In genomic region chr2:199973703-199974102, GRCh38 we compare ENCODE assay signal across 8 cellular contexts. TPM values are rescaled to one million over a fixed set of nuclear protein-coding genes. Genes with fewer than 3 reads are reported as not detected.
DNase-seq lines count a peak whose midpoint lies in the region; ATAC-seq and TF ChIP-seq lines count a peak whose summit lies in the region.

No MANE protein-coding gene starts in this region.

- H3K36me3 ChIP-seq in OCI-LY1 (ENCODE audit: insufficient read depth, low read length) (peaks cover 4% of the 10 kb centered on the region; the same call in 1 of the 2 replicates), prostate gland (no peaks in the 10 kb centered on the region)

- H3K4me2 ChIP-seq in OCI-LY1 (ENCODE audit: low read length), result no peak overlapping the region

- no peak overlapping the region for H2AFZ ChIP-seq in OCI-LY1 (ENCODE audit: low read length)

- H3K9me3 ChIP-seq in OCI-LY1 (ENCODE audit: low read length) (no peaks in the 10 kb centered on the region), prostate gland (no peaks in the 10 kb centered on the region)

- H3K4me1 Mint-ChIP-seq in activated CD4-positive, alpha-beta T cell treated with anti-CD3 and anti-CD28 coated beads for 36 hours, result peaks cover 13% of the 10 kb centered on the region

- peaks cover 5% of the 10 kb centered on the region for H3K36me3 Mint-ChIP-seq in activated CD4-positive, alpha-beta T cell treated with anti-CD3 and anti-CD28 coated beads for 36 hours (ENCODE audit: low read depth)

- 21% methylated on average over 2 of the region's 2 CpGs for WGBS in prostate gland

- no peak overlapping the region for H3K4me3 ChIP-seq in OCI-LY1 (ENCODE audit: low read depth, low read length, poor library complexity, severe bottlenecking)
- H3K4me3 ChIP-seq in prostate gland, result no peak overlapping the region
- no peak overlapping the region for H3K4me3 ChIP-seq in coronary artery

- no peak overlapping the region for H3K27ac ChIP-seq in OCI-LY1 (ENCODE audit: low read depth, low read length, poor library complexity, severe bottlenecking)
- no peak overlapping the region for H3K27ac ChIP-seq in prostate gland
- no peak overlapping the region for H3K27ac ChIP-seq in coronary artery

- no peaks in the 10 kb centered on the region for H3F3A ChIP-seq in OCI-LY1 (ENCODE audit: insufficient read depth, low read length)

- no peaks in the 10 kb centered on the region for H3K27me3 Mint-ChIP-seq in activated CD4-positive, alpha-beta T cell treated with anti-CD3 and anti-CD28 coated beads for 36 hours

- no peak for ATAC-seq in activated CD4-positive, alpha-beta T cell treated with anti-CD3 and anti-CD28 coated beads for 36 hours
- ATAC-seq in GM19351 (IDR thresholded peaks at IDR 0.05; ENCODE audit: unreplicated experiment), result no peak
- ATAC-seq in GM18909 (IDR thresholded peaks at IDR 0.05; ENCODE audit: poor library complexity, unreplicated experiment), result no peak

- H4K20me1 ChIP-seq in OCI-LY1 (ENCODE audit: insufficient read depth, low read length), result no peaks in the 10 kb centered on the region

- no peak overlapping the region for H3K4me3 Mint-ChIP-seq in activated CD4-positive, alpha-beta T cell treated with anti-CD3 and anti-CD28 coated beads for 36 hours

- TF ChIP-seq POLR2A in prostate gland (IDR thresholded peaks at IDR 0.05), result no peak

- DNase-seq in activated CD4-positive, alpha-beta T cell treated with anti-CD3 and anti-CD28 coated beads for 36 hours, result no peak
- DNase-seq in activated CD4-positive, alpha-beta T cell treated with anti-CD3 and anti-CD28 coated beads, Interleukin-2, amount 50 U/mL, for 48 hours, result no peak
- peak; percentile 50 for DNase-seq in fibroblast of gingiva (ENCODE audit: low read depth)
- DNase-seq in prostate gland (ENCODE audit: low spot score), result no peak
- DNase-seq in coronary artery (ENCODE audit: low spot score), result no peak

- peak overlapping the region; percentile 17 for H3K27ac Mint-ChIP-seq in activated CD4-positive, alpha-beta T cell treated with anti-CD3 and anti-CD28 coated beads for 36 hours

- no peaks in the 10 kb centered on the region for H3K9me2 ChIP-seq in OCI-LY1 (ENCODE audit: low read depth, low read length)

- intact Hi-C loops in activated CD4-positive, alpha-beta T cell treated with anti-CD3 and anti-CD28 coated beads for 36 hours (cut with DNase I, micrococcal nuclease), result no loop called here
- intact Hi-C loops in prostate gland (cut with DNase I), result no loop called here

- CTCF ChIA-PET in activated CD4-positive, alpha-beta T cell treated with anti-CD3 and anti-CD28 coated beads for 36 hours (lab: Charles Lee), result interaction anchor here (0.7 to 1.6 kb wide), 9 partner anchors 11 to 763 kb away, joined by 3 to 6 read pairs (median 3); no protein-coding TSS in a partner anchor

- no peak overlapping the region for H3K9ac ChIP-seq in OCI-LY1 (ENCODE audit: low read length)

- H3K27me3 ChIP-seq in OCI-LY1 (ENCODE audit: insufficient read depth, low read length) (no peaks in the 10 kb centered on the region), prostate gland (replicated peaks; ENCODE audit: insufficient read depth) (no peaks in the 10 kb centered on the region)

- TF ChIP-seq CTCF in OCI-LY1 (IDR thresholded peaks at IDR 0.05; ENCODE audit: low read length), result peak; percentile 43
- peak in 3 of 4 experiments; percentile 22 to 75 (median 57) for TF ChIP-seq CTCF in prostate gland (IDR thresholded peaks at IDR 0.05)
- no peak for TF ChIP-seq CTCF in coronary artery (IDR thresholded peaks at IDR 0.05)

- H3K79me2 ChIP-seq in OCI-LY1 (ENCODE audit: insufficient read depth, low read length), result no peaks in the 10 kb centered on the region

- POLR2A ChIA-PET in activated CD4-positive, alpha-beta T cell treated with anti-CD3 and anti-CD28 coated beads for 36 hours (lab: Charles Lee), result no interaction called here

- H3K9me3 Mint-ChIP-seq in activated CD4-positive, alpha-beta T cell treated with anti-CD3 and anti-CD28 coated beads for 36 hours (ENCODE audit: low read depth), result no peaks in the 10 kb centered on the region

- H3K4me1 ChIP-seq in OCI-LY1 (ENCODE audit: insufficient read depth, low read length, severe bottlenecking), result no peaks in the 10 kb centered on the region
- H3K4me1 ChIP-seq in prostate gland (replicated peaks), result no peaks in the 10 kb centered on the region

RNA-seq across cellular contexts. Expression of gene MAIP1, which starts 18.3 kb away (rescaled TPM):
- 10 to 100 TPM; 26.1 to 27.5 TPM for total RNA-seq in activated CD4-positive, alpha-beta T cell treated with anti-CD3 and anti-CD28 coated beads for 36 hours
- 10 to 100 TPM; 13.2 to 20.4 TPM for total RNA-seq in prostate gland

RNA-seq across cellular contexts. Expression of gene TYW5, which starts 18.4 kb away (rescaled TPM):
- total RNA-seq in activated CD4-positive, alpha-beta T cell treated with anti-CD3 and anti-CD28 coated beads for 36 hours, result 10 to 100 TPM in 1 of 2 experiments, 1 to 10 TPM in 1; 9.6 to 10.1 TPM
- 1 to 10 TPM; 7.3 to 7.5 TPM for total RNA-seq in prostate gland
